10 cellular contexts compared by ENCODE assay signal in genomic region chr17:48596000-48596734, GRCh38. TPM values are rescaled to one million over a fixed set of nuclear protein-coding genes. Genes with fewer than 3 reads are reported as not detected.
A peak's percentile ranks its signal among the peaks of the same experiment; 100 is the strongest.
DNase-seq lines count a peak whose midpoint lies in the region; ATAC-seq and TF ChIP-seq lines count a peak whose summit lies in the region.
"Had no signal": no experiment of that assay in that cellular context is flagged by ENCODE, and none has a peak within 500 bp of the region (broad histone marks: within the 10 kb centered on the region; RNA-seq: fewer than 3 reads in every experiment).

No MANE protein-coding gene starts in this region.

- no peak overlapping the region for H2AFZ ChIP-seq in GM23338

- H3K27ac Mint-ChIP-seq in GM23338 (no peak overlapping the region), activated B cell treated with CpG ODN at 0.5 μM for 24 hours (peak overlapping the region; percentile 54)

- H3K4me3 Mint-ChIP-seq in GM23338, result peak overlapping the region; percentile 52
- H3K4me3 Mint-ChIP-seq in activated B cell treated with CpG ODN at 0.5 μM for 24 hours, result peak overlapping the region; percentile 80

- no peak overlapping the region for H3K27ac ChIP-seq in GM23338 (ENCODE audit: low read depth)
- no peak overlapping the region for H3K27ac ChIP-seq in esophagus muscularis mucosa (replicated peaks in 1 of 4)
- peak overlapping the region; percentile 36 to 74 (median 55) for H3K27ac ChIP-seq in gastrocnemius medialis
- H3K27ac ChIP-seq: WERI-Rb-1 had no signal

- no peaks in the 10 kb centered on the region for H3K79me2 ChIP-seq in GM23338 (replicated peaks; ENCODE audit: insufficient read depth)

- peaks cover 100% of the 10 kb centered on the region for H3K27me3 Mint-ChIP-seq in GM23338 (ENCODE audit: insufficient read depth, low read depth, poor library complexity)
- H3K27me3 Mint-ChIP-seq in activated B cell treated with CpG ODN at 0.5 μM for 24 hours, result peaks cover 74% of the 10 kb centered on the region

- H3F3A ChIP-seq in GM23338 (replicated peaks; ENCODE audit: low read depth), result peaks cover 54% of the 10 kb centered on the region

- H3K36me3 ChIP-seq in GM23338 (ENCODE audit: insufficient read depth), result no peaks in the 10 kb centered on the region
- H3K36me3 ChIP-seq in esophagus muscularis mucosa, result no peaks in the 10 kb centered on the region
- H3K36me3 ChIP-seq in gastrocnemius medialis, result no peaks in the 10 kb centered on the region
- H3K36me3 ChIP-seq: WERI-Rb-1 had no signal

- no peak for TF ChIP-seq EP300 in esophagus muscularis mucosa (IDR thresholded peaks at IDR 0.05)

- TF ChIP-seq CTCF in GM23338 (conservative IDR thresholded peaks at IDR 0.05; ENCODE audit: low read depth in 2 of 2), result no peak
- no peak for TF ChIP-seq CTCF in activated B cell treated with CpG ODN at 0.5 μM for 24 hours (IDR thresholded peaks at IDR 0.05)
- no peak for TF ChIP-seq CTCF in esophagus muscularis mucosa (IDR thresholded peaks at IDR 0.05)
- TF ChIP-seq CTCF in gastrocnemius medialis (IDR thresholded peaks at IDR 0.05 in 4 of 5, conservative IDR thresholded peaks at IDR 0.05 in 1 of 5), result no peak

- peak overlapping the region; percentile 73 for H3K4me2 ChIP-seq in GM23338

- WGBS in esophagus muscularis mucosa, result 37% methylated on average over 42 of the region's 54 CpGs

- no peak for TF ChIP-seq POLR2A in esophagus muscularis mucosa (IDR thresholded peaks at IDR 0.05; ENCODE audit: low read depth)
- TF ChIP-seq POLR2A in gastrocnemius medialis (IDR thresholded peaks at IDR 0.05), result no peak

- in situ Hi-C loops in gastrocnemius medialis (cut with MboI; ENCODE audit: low sequenced_read_pairs in 4 of 4), result loop anchor here in 3 of 4 donors (10.0 kb wide), 2 partner anchors 251 to 261 kb away; no protein-coding TSS in a partner anchor

- intact Hi-C loops in activated B cell treated with CpG ODN at 0.5 μM for 24 hours (cut with micrococcal nuclease) (loop anchor here (2.0 to 10.0 kb wide), 3 partner anchors 17 to 441 kb away; no protein-coding TSS in a partner anchor), esophagus muscularis mucosa (cut with DNase I) (loop anchor here (2.0 kb wide), 1 partner anchor 103 kb away; no protein-coding TSS in a partner anchor), gastrocnemius medialis (cut with DNase I; ENCODE audit: low total_unique reads) (no loop called here)

- no peak for DNase-seq in GM23338 (ENCODE audit: low spot score)
- DNase-seq in activated B cell treated with CpG ODN at 0.5 μM for 24 hours, result no peak
- no peak for DNase-seq in esophagus muscularis mucosa (ENCODE audit: extremely low spot score)
- DNase-seq in gastrocnemius medialis, result no peak
- no peak for DNase-seq in NCI-H2107 treated with DMSO at 0.1 percent for 48 hours (lab: John Stamatoyannopoulos, UW; ENCODE audit: unreplicated experiment)
- no peak for DNase-seq in amniotic stem cell (lab: John Stamatoyannopoulos, UW)
- DNase-seq in SKM-1 treated with dmso at 0.1 percent for 144 hours (lab: John Stamatoyannopoulos, UW; ENCODE audit: unreplicated experiment), result no peak
- DNase-seq: NCI-H2107, WERI-Rb-1 had no signal

- peaks cover 46% of the 10 kb centered on the region for H3K4me1 ChIP-seq in GM23338 (ENCODE audit: insufficient read depth)
- peaks cover 33 to 61% (median 56%) of the 10 kb centered on the region in 4 donors for H3K4me1 ChIP-seq in esophagus muscularis mucosa
- H3K4me1 ChIP-seq in gastrocnemius medialis, result peaks cover 3 to 25% of the 10 kb centered on the region in 2 donors

- POLR2A ChIA-PET in activated B cell treated with CpG ODN at 0.5 μM for 24 hours (lab: Charles Lee), result no interaction called here

- peaks cover 52% of the 10 kb centered on the region for H4K20me1 ChIP-seq in GM23338 (replicated peaks; ENCODE audit: insufficient read depth)

- peak overlapping the region; percentile 41; the same call in 1 of the 2 replicates for H3K4me3 ChIP-seq in GM23338
- peak overlapping the region; percentile 56 to 60 (median 57) for H3K4me3 ChIP-seq in esophagus muscularis mucosa
- H3K4me3 ChIP-seq in gastrocnemius medialis, result peak overlapping the region; percentile 17 to 72 (median 58)

- H3K27me3 ChIP-seq in GM23338 (ENCODE audit: insufficient read depth), result peaks cover 100% of the 10 kb centered on the region
- H3K27me3 ChIP-seq in esophagus muscularis mucosa, result peaks cover 6 to 95% (median 49%) of the 10 kb centered on the region in 4 donors
- H3K27me3 ChIP-seq in gastrocnemius medialis, result peaks cover 78 to 98% (median 94%) of the 10 kb centered on the region in 3 donors

- CTCF ChIA-PET in activated B cell treated with CpG ODN at 0.5 μM for 24 hours (lab: Charles Lee), result interaction anchor here (0.9 to 4.5 kb wide), 3 partner anchors 17 to 22 kb away, joined by 3 to 29 read pairs (median 6); no protein-coding TSS in a partner anchor

- peaks cover 3% of the 10 kb centered on the region; the same call in 1 of the 3 replicates for H3K36me3 Mint-ChIP-seq in GM23338 (ENCODE audit: low read depth)
- H3K36me3 Mint-ChIP-seq in activated B cell treated with CpG ODN at 0.5 μM for 24 hours (ENCODE audit: low read depth), result no peaks in the 10 kb centered on the region

- H3K4me1 Mint-ChIP-seq in GM23338 (peaks cover 33% of the 10 kb centered on the region), activated B cell treated with CpG ODN at 0.5 μM for 24 hours (peaks cover 41% of the 10 kb centered on the region)

- H3K9me2 ChIP-seq in GM23338 (ENCODE audit: insufficient read depth), result no peaks in the 10 kb centered on the region

- H3K9me3 ChIP-seq in esophagus muscularis mucosa (no peaks in the 10 kb centered on the region), gastrocnemius medialis (no peaks in the 10 kb centered on the region)

- H3K9me3 Mint-ChIP-seq in GM23338, result no peaks in the 10 kb centered on the region; the same call in 2 of the 3 replicates
- H3K9me3 Mint-ChIP-seq in activated B cell treated with CpG ODN at 0.5 μM for 24 hours, result no peaks in the 10 kb centered on the region

- ATAC-seq in GM23338 (no peak), activated B cell treated with CpG ODN at 0.5 μM for 24 hours (ENCODE audit: low read depth) (no peak), gastrocnemius medialis (no peak), HG02623 (IDR thresholded peaks at IDR 0.05; ENCODE audit: unreplicated experiment) (no peak)

TF ChIP-seq in GM23338, 12 proteins besides CTCF, POLR2A, EP300 and RAD21:
- TF ChIP-seq EZH2 (IDR thresholded peaks at IDR 0.05; ENCODE audit: low read depth, unreplicated experiment), result peak; percentile 95
- no peak for TF ChIP-seq EZH2phosphoT487 (IDR thresholded peaks at IDR 0.05; ENCODE audit: unreplicated experiment)
- TF ChIP-seq CREB1 (CRISPR knock-in tag; IDR thresholded peaks at IDR 0.05; ENCODE audit: low read depth), result no peak

RNA-seq across cellular contexts. Expression of gene HOXB5, which starts 2.6 kb away (rescaled TPM):
- total RNA-seq in GM23338 (2014; rRNA removed; shearing (Covaris generic)), result not detected in 2 replicates
- not detected in 2 replicates for polyA plus RNA-seq in GM23338 (2016; fragmentation: Nextera tagmentation; extraction: Ambion mirVana)
- total RNA-seq in activated B cell treated with CpG ODN at 0.5 μM for 24 hours, result not detected in 2 replicates
- total RNA-seq in esophagus muscularis mucosa, result under 1 TPM; 0.17 to 0.83 (median 0.36) TPM
- not detected for total RNA-seq in gastrocnemius medialis

RNA-seq across cellular contexts. Expression of gene HOXB3, which starts 6.1 kb away (rescaled TPM):
- 0.17 TPM in 1 of 2 replicates, not detected in the other for total RNA-seq in GM23338 (2014; rRNA removed; shearing (Covaris generic))
- polyA plus RNA-seq in GM23338 (2016; fragmentation: Nextera tagmentation; extraction: Ambion mirVana), result not detected in 2 replicates
- 1.4 and 2.6 TPM in 2 replicates for total RNA-seq in activated B cell treated with CpG ODN at 0.5 μM for 24 hours
- total RNA-seq in esophagus muscularis mucosa, result 10 to 100 TPM; 10.8 to 34.9 (median 28.7) TPM
- total RNA-seq in gastrocnemius medialis, result 1 to 10 TPM; 1.3 to 5.5 (median 2.2) TPM

RNA-seq across cellular contexts. Expression of gene HOXB6, which starts 8.6 kb away (rescaled TPM):
- not detected in 2 replicates for total RNA-seq in GM23338 (2014; rRNA removed; shearing (Covaris generic))
- polyA plus RNA-seq in GM23338 (2016; fragmentation: Nextera tagmentation; extraction: Ambion mirVana), result not detected in 2 replicates
- total RNA-seq in activated B cell treated with CpG ODN at 0.5 μM for 24 hours (not detected in 2 replicates), esophagus muscularis mucosa (1 to 10 TPM; 2.2 to 5.4 (median 2.9) TPM), gastrocnemius medialis (1 to 10 TPM in 2 of 4 donors, under 1 TPM in 2; 0.55 to 3.0 (median 1.3) TPM)

RNA-seq across cellular contexts. Expression of gene HOXB7, which starts 14.7 kb away (rescaled TPM):
- total RNA-seq in GM23338 (2014; rRNA removed; shearing (Covaris generic)), result not detected in 2 replicates
- polyA plus RNA-seq in GM23338 (2016; fragmentation: Nextera tagmentation; extraction: Ambion mirVana), result not detected in 2 replicates
- total RNA-seq in activated B cell treated with CpG ODN at 0.5 μM for 24 hours (0.60 and 0.93 TPM in 2 replicates), esophagus muscularis mucosa (1 to 10 TPM in 1 of 4 donors, under 1 TPM in 3; 0.52 to 1.7 (median 0.66) TPM), gastrocnemius medialis (1 to 10 TPM in 1 of 4 donors, under 1 TPM in 3; 0.36 to 3.0 (median 0.65) TPM)

RNA-seq across cellular contexts. Expression of gene HOXB4, which starts 18.0 kb away (rescaled TPM):
- total RNA-seq in GM23338 (2014; rRNA removed; shearing (Covaris generic)), result not detected in 2 replicates
- not detected in 2 replicates for polyA plus RNA-seq in GM23338 (2016; fragmentation: Nextera tagmentation; extraction: Ambion mirVana)
- total RNA-seq in activated B cell treated with CpG ODN at 0.5 μM for 24 hours (0.88 and 1.4 TPM in 2 replicates), esophagus muscularis mucosa (1 to 10 TPM; 3.5 to 8.3 (median 5.0) TPM), gastrocnemius medialis (1 to 10 TPM in 1 of 4 donors, under 1 TPM in 3; 0.18 to 1.8 (median 0.51) TPM)

Comparison
In these comparisons a context has a peak if more than half of its experiments do, and no peak if none do; other contexts are left out.
1. H3K27ac ChIP-seq: peak in gastrocnemius medialis (4 of 4); none in GM23338 (single experiment) and esophagus muscularis mucosa (0 of 4).
2. Peak in every context shown above with its lines, with median percentiles within 50 percentile points of each other: H3K4me3 ChIP-seq.